In genomic region chr5:13250450-13251291, GRCh38 we compare ENCODE assay signal across 8 cellular contexts.
DNase-seq lines count a peak whose midpoint lies in the region; ATAC-seq, FAIRE-seq and TF ChIP-seq lines count a peak whose summit lies in the region.

No MANE protein-coding gene starts in this region.

- DNase-seq in DMS53 treated with DMSO at 0.1 percent for 48 hours (lab: John Stamatoyannopoulos, UW; ENCODE audit: unreplicated experiment) (peak; percentile 87), HCT116 (ENCODE audit: low read depth, low spot score) (no peak), RCC 7860 (ENCODE audit: low spot score) (peak; percentile 37), keratinocyte (ENCODE audit: low read depth, low spot score) (no peak), NCI-H345 (lab: John Stamatoyannopoulos, UW) (no peak), NCI-H510A (lab: John Stamatoyannopoulos, UW) (no peak), NCI-H2107 (lab: John Stamatoyannopoulos, UW) (no peak)

- H2AFZ ChIP-seq in HCT116 (ENCODE audit: low read depth, low read length, poor library complexity, severe bottlenecking) (no peak overlapping the region), keratinocyte (ENCODE audit: control insufficient read depth, low read length) (no peak overlapping the region)

- BruUV-seq in HCT116 (replicated peaks; lab: Mats Ljungman, UMichigan): no TSS peak

- POLR2A ChIA-PET in HCT116 (lab: Charles Lee): no interaction called here

- RAD21 ChIA-PET in HCT116 (lab: Charles Lee; ENCODE audit: low non-redundant PET in 1 of 2, low total read pairs in 2 of 2, uncharacterized antibody in 2 of 2, unreplicated experiment in 2 of 2): no interaction called here

- no peak overlapping the region for H3K27ac ChIP-seq in HCT116 (ENCODE audit: low read depth, low read length)
- no peak overlapping the region for H3K27ac ChIP-seq in keratinocyte (ENCODE audit: control insufficient read depth, insufficient read depth, low read length)

- H3K9ac ChIP-seq in HCT116 (ENCODE audit: low read length): no peak overlapping the region
- no peak overlapping the region for H3K9ac ChIP-seq in keratinocyte (ENCODE audit: control insufficient read depth, extremely low read depth, insufficient read depth, low read length)

- H3K9me3 ChIP-seq in HCT116 (ENCODE audit: control insufficient read depth in 1 of 2, insufficient read depth in 1 of 2, low read depth in 1 of 2, low read length in 2 of 2): peaks cover 8 to 20% of the 10 kb centered on the region in 2 experiments; a peak in 2 of 4 replicates
- no peaks in the 10 kb centered on the region for H3K9me3 ChIP-seq in keratinocyte (ENCODE audit: control insufficient read depth, low read depth, low read length)

- H3K36me3 ChIP-seq in HCT116 (ENCODE audit: control insufficient read depth in 1 of 2, insufficient read depth in 2 of 2, low read length in 2 of 2) (no peaks in the 10 kb centered on the region), keratinocyte (ENCODE audit: control insufficient read depth in 2 of 2, extremely low read depth in 1 of 2, insufficient read depth in 2 of 2, low read length in 2 of 2) (no peaks in the 10 kb centered on the region)

- H3K4me3 ChIP-seq in HCT116 (replicated peaks in 1 of 2; ENCODE audit: low read depth in 1 of 2, low read length in 2 of 2) (no peak overlapping the region), keratinocyte (ENCODE audit: control insufficient read depth in 2 of 3, extremely low read depth in 1 of 3, insufficient read depth in 2 of 3, low read depth in 1 of 3, low read length in 3 of 3) (no peak overlapping the region)

- TF ChIP-seq POLR2A in HCT116 (IDR thresholded peaks at IDR 0.05; ENCODE audit: borderline replicate concordance, extremely low read depth, insufficient read depth, insufficient read length): no peak

- H3K27me3 ChIP-seq in HCT116 (ENCODE audit: insufficient read depth, low read length): no peaks in the 10 kb centered on the region
- no peaks in the 10 kb centered on the region for H3K27me3 ChIP-seq in keratinocyte (ENCODE audit: control insufficient read depth, extremely low read depth, insufficient read depth, low read length)

- TF ChIP-seq CTCF in HCT116 (IDR thresholded peaks at IDR 0.05 in 2 of 3, conservative IDR thresholded peaks at IDR 0.05 in 1 of 3; ENCODE audit: borderline replicate concordance in 1 of 3, insufficient read depth in 1 of 3, low read depth in 2 of 3, low read length in 2 of 3): peak in 2 of 3 experiments; percentile 43 to 46; a peak in 4 of 6 replicates
- peak in 2 of 3 experiments; percentile 47 to 59 for TF ChIP-seq CTCF in keratinocyte (optimal IDR thresholded peaks at IDR 0.05 in 1 of 3, IDR thresholded peaks at IDR 0.05 in 1 of 3, conservative IDR thresholded peaks at IDR 0.05 in 1 of 3; ENCODE audit: extremely low read depth in 1 of 3, insufficient read depth in 2 of 3, low read length in 3 of 3)

- intact Hi-C loops in HCT116 (cut with micrococcal nuclease): no loop called here

- H4K20me1 ChIP-seq in HCT116 (ENCODE audit: insufficient read depth): no peaks in the 10 kb centered on the region
- H4K20me1 ChIP-seq in keratinocyte (ENCODE audit: control insufficient read depth, extremely low read depth, insufficient read depth, low read length): no peaks in the 10 kb centered on the region

- CTCF ChIA-PET in HCT116 (lab: Charles Lee): no interaction called here

- H3K9me2 ChIP-seq in HCT116 (ENCODE audit: insufficient read depth): no peaks in the 10 kb centered on the region

- FAIRE-seq in RCC 7860 (lab: Jason Lieb, UNC): no peak
- FAIRE-seq in keratinocyte (lab: Jason Lieb, UNC): no peak

- dilution Hi-C loops in keratinocyte (cut with MboI; ENCODE audit: extremely low pct_ligation_motif_present, low sequenced_read_pairs): no loop called here

- H3K4me2 ChIP-seq in HCT116 (ENCODE audit: low read length) (no peak overlapping the region), keratinocyte (ENCODE audit: control insufficient read depth, extremely low read depth, insufficient read depth, low read depth, low read length) (no peak overlapping the region)

- H3K79me2 ChIP-seq in HCT116 (ENCODE audit: insufficient read depth, low read length): no peaks in the 10 kb centered on the region
- H3K79me2 ChIP-seq in keratinocyte (ENCODE audit: control insufficient read depth, insufficient read depth, low read length): no peaks in the 10 kb centered on the region

- H3K9me1 ChIP-seq in keratinocyte (ENCODE audit: control insufficient read depth, extremely low read depth, insufficient read depth, low read length): no peaks in the 10 kb centered on the region

- no peak for ATAC-seq in HCT116
- no peak for ATAC-seq in GM21619 (IDR thresholded peaks at IDR 0.05; ENCODE audit: unreplicated experiment)

- no peaks in the 10 kb centered on the region for H3K4me1 ChIP-seq in HCT116 (ENCODE audit: control insufficient read depth in 1 of 2, insufficient read depth in 2 of 2, low read length in 2 of 2)
- no peaks in the 10 kb centered on the region for H3K4me1 ChIP-seq in keratinocyte (ENCODE audit: control insufficient read depth, extremely low read depth, insufficient read depth, low read length)

- TF ChIP-seq RAD21 in HCT116 (IDR thresholded peaks at IDR 0.05; ENCODE audit: low read depth): no peak

TF ChIP-seq in HCT116, 20 proteins besides CTCF, POLR2A, EP300 and RAD21:
- TF ChIP-seq EZH2 (IDR thresholded peaks at IDR 0.05) (no peak), SP1 (IDR thresholded peaks at IDR 0.05; ENCODE audit: low read depth) (no peak), ZFX (IDR thresholded peaks at IDR 0.05) (no peak)

Comparison
In these comparisons a context has a peak if more than half of its experiments do, and no peak if none do; other contexts are left out.
1. DNase-seq: peak in DMS53 treated with DMSO at 0.1 percent for 48 hours (single experiment) and RCC 7860 (single experiment); none in HCT116 (single experiment), keratinocyte (single experiment), NCI-H345 (single experiment), NCI-H510A (single experiment) and NCI-H2107 (single experiment).